1 cellular context compared by ENCODE assay signal in genomic region chr7:151091431-151091830, GRCh38.
TF ChIP-seq lines count a peak whose summit lies in the region.

No MANE protein-coding gene starts in this region.

TF ChIP-seq in K562, 482 proteins besides CTCF, POLR2A, EP300 and RAD21 (continued from another document and continues in another):
- TF ChIP-seq AFF1 (IDR thresholded peaks at IDR 0.05; ENCODE audit: low read depth in 1 of 2, partially characterized antibody in 2 of 2), result no peak
- TF ChIP-seq HIVEP1 (CRISPR knock-in tag; IDR thresholded peaks at IDR 0.05), result no peak
- no peak for TF ChIP-seq RB1 (IDR thresholded peaks at IDR 0.05; ENCODE audit: low read depth)
- TF ChIP-seq ZNF143 (CRISPR knock-in tag; IDR thresholded peaks at IDR 0.05), result no peak; the same call in 1 of the 2 replicates
- TF ChIP-seq, protein P1, sequence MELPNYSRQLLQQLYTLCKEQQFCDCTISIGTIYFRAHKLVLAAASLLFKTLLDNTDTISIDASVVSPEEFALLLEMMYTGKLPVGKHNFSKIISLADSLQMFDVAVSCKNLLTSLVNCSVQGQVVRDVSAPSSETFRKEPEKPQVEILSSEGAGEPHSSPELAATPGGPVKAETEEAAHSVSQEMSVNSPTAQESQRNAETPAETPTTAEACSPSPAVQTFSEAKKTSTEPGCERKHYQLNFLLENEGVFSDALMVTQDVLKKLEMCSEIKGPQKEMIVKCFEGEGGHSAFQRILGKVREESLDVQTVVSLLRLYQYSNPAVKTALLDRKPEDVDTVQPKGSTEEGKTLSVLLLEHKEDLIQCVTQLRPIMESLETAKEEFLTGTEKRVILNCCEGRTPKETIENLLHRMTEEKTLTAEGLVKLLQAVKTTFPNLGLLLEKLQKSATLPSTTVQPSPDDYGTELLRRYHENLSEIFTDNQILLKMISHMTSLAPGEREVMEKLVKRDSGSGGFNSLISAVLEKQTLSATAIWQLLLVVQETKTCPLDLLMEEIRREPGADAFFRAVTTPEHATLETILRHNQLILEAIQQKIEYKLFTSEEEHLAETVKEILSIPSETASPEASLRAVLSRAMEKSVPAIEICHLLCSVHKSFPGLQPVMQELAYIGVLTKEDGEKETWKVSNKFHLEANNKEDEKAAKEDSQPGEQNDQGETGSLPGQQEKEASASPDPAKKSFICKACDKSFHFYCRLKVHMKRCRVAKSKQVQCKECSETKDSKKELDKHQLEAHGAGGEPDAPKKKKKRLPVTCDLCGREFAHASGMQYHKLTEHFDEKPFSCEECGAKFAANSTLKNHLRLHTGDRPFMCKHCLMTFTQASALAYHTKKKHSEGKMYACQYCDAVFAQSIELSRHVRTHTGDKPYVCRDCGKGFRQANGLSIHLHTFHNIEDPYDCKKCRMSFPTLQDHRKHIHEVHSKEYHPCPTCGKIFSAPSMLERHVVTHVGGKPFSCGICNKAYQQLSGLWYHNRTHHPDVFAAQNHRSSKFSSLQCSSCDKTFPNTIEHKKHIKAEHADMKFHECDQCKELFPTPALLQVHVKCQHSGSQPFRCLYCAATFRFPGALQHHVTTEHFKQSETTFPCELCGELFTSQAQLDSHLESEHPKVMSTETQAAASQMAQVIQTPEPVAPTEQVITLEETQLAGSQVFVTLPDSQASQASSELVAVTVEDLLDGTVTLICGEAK (IDR thresholded peaks at IDR 0.05), result peak; percentile 49
- TF ChIP-seq, protein P1 (CRISPR knock-in tag; IDR thresholded peaks at IDR 0.05), result no peak
- TF ChIP-seq RUNX1 (IDR thresholded peaks at IDR 0.05; ENCODE audit: low read depth), result no peak
- TF ChIP-seq OTX1 (CRISPR knock-in tag; IDR thresholded peaks at IDR 0.05), result no peak
- no peak for TF ChIP-seq ZNF263 (CRISPR knock-in tag; IDR thresholded peaks at IDR 0.05; ENCODE audit: borderline replicate concordance)
- TF ChIP-seq ZC3H4 (CRISPR knock-in tag; IDR thresholded peaks at IDR 0.05; ENCODE audit: borderline replicate concordance), result no peak
- TF ChIP-seq ETV5 (CRISPR knock-in tag; IDR thresholded peaks at IDR 0.05; ENCODE audit: low read depth), result peak; percentile 84
- TF ChIP-seq POLR3G (IDR thresholded peaks at IDR 0.05; ENCODE audit: extremely low read depth, insufficient read length, insufficient replicate concordance), result no peak
- TF ChIP-seq MAFG (tag; conservative IDR thresholded peaks at IDR 0.05), result no peak
- no peak for TF ChIP-seq NR1H2 (CRISPR knock-in tag; IDR thresholded peaks at IDR 0.05)
- TF ChIP-seq, protein P2, sequence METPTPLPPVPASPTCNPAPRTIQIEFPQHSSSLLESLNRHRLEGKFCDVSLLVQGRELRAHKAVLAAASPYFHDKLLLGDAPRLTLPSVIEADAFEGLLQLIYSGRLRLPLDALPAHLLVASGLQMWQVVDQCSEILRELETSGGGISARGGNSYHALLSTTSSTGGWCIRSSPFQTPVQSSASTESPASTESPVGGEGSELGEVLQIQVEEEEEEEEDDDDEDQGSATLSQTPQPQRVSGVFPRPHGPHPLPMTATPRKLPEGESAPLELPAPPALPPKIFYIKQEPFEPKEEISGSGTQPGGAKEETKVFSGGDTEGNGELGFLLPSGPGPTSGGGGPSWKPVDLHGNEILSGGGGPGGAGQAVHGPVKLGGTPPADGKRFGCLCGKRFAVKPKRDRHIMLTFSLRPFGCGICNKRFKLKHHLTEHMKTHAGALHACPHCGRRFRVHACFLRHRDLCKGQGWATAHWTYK (CRISPR knock-in tag; IDR thresholded peaks at IDR 0.05), result no peak
- TF ChIP-seq, protein P3, sequence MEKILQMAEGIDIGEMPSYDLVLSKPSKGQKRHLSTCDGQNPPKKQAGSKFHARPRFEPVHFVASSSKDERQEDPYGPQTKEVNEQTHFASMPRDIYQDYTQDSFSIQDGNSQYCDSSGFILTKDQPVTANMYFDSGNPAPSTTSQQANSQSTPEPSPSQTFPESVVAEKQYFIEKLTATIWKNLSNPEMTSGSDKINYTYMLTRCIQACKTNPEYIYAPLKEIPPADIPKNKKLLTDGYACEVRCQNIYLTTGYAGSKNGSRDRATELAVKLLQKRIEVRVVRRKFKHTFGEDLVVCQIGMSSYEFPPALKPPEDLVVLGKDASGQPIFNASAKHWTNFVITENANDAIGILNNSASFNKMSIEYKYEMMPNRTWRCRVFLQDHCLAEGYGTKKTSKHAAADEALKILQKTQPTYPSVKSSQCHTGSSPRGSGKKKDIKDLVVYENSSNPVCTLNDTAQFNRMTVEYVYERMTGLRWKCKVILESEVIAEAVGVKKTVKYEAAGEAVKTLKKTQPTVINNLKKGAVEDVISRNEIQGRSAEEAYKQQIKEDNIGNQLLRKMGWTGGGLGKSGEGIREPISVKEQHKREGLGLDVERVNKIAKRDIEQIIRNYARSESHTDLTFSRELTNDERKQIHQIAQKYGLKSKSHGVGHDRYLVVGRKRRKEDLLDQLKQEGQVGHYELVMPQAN (IDR thresholded peaks at IDR 0.05; ENCODE audit: borderline replicate concordance), result no peak
- no peak for TF ChIP-seq RBM39 (optimal IDR thresholded peaks at IDR 0.05; ENCODE audit: low read depth, low read length)
- TF ChIP-seq RCOR1 (IDR thresholded peaks at IDR 0.05; ENCODE audit: borderline replicate concordance in 1 of 2, low read depth in 2 of 2, low read length in 2 of 2), result peak; percentile 52 to 74; a peak in 3 of 4 replicates
- no peak for TF ChIP-seq KLF1 (tag; IDR thresholded peaks at IDR 0.05)
- TF ChIP-seq ZNF644 (tag; IDR thresholded peaks at IDR 0.05; ENCODE audit: low read depth), result no peak
- no peak for TF ChIP-seq CBX1 (IDR thresholded peaks at IDR 0.05; ENCODE audit: low read depth)
- no peak for TF ChIP-seq ZNF134 (CRISPR knock-in tag; conservative IDR thresholded peaks at IDR 0.05)
- TF ChIP-seq ZNF354B (CRISPR knock-in tag; IDR thresholded peaks at IDR 0.05), result no peak
- TF ChIP-seq FOS (IDR thresholded peaks at IDR 0.05; ENCODE audit: extremely low read depth, insufficient read length), result no peak
- TF ChIP-seq FOXO4 (CRISPR knock-in tag; IDR thresholded peaks at IDR 0.05), result no peak
- no peak for TF ChIP-seq POLR3A (IDR thresholded peaks at IDR 0.05; ENCODE audit: borderline replicate concordance, extremely low read depth, insufficient read depth, insufficient read length)
- TF ChIP-seq, protein P4, sequence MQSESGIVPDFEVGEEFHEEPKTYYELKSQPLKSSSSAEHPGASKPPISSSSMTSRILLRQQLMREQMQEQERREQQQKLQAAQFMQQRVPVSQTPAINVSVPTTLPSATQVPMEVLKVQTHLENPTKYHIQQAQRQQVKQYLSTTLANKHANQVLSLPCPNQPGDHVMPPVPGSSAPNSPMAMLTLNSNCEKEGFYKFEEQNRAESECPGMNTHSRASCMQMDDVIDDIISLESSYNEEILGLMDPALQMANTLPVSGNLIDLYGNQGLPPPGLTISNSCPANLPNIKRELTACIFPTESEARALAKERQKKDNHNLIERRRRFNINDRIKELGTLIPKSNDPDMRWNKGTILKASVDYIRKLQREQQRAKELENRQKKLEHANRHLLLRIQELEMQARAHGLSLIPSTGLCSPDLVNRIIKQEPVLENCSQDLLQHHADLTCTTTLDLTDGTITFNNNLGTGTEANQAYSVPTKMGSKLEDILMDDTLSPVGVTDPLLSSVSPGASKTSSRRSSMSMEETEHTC (IDR thresholded peaks at IDR 0.05), result no peak
- TF ChIP-seq NCOA2 (IDR thresholded peaks at IDR 0.05; ENCODE audit: partially characterized antibody in 2 of 2), result no peak
- TF ChIP-seq, protein P5, sequence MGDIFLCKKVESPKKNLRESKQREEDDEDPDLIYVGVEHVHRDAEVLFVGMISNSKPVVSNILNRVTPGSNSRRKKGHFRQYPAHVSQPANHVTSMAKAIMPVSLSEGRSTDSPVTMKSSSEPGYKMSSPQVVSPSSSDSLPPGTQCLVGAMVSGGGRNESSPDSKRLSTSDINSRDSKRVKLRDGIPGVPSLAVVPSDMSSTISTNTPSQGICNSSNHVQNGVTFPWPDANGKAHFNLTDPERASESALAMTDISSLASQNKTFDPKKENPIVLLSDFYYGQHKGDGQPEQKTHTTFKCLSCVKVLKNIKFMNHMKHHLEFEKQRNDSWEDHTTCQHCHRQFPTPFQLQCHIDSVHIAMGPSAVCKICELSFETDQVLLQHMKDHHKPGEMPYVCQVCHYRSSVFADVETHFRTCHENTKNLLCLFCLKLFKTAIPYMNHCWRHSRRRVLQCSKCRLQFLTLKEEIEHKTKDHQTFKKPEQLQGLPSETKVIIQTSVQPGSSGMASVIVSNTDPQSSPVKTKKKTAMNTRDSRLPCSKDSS (IDR thresholded peaks at IDR 0.05; ENCODE audit: low read depth, partially characterized antibody), result no peak
- no peak for TF ChIP-seq CBX3 (IDR thresholded peaks at IDR 0.05; ENCODE audit: borderline replicate concordance in 1 of 2, low read length in 2 of 2)
- peak; percentile 45; the same call in 1 of the 2 replicates for TF ChIP-seq ZBTB7A (IDR thresholded peaks at IDR 0.05; ENCODE audit: borderline replicate concordance, control insufficient read depth, low read depth, low read length)
- TF ChIP-seq ESRRA (IDR thresholded peaks at IDR 0.05; ENCODE audit: borderline replicate concordance, low read depth), result no peak
- TF ChIP-seq ZNF766 (CRISPR knock-in tag; conservative IDR thresholded peaks at IDR 0.05), result peak; percentile 84
- TF ChIP-seq ASH1L (IDR thresholded peaks at IDR 0.05; ENCODE audit: borderline replicate concordance, low read depth, partially characterized antibody), result no peak
- no peak for TF ChIP-seq ZNF507 (tag; conservative IDR thresholded peaks at IDR 0.05)
- TF ChIP-seq IFI16 (CRISPR knock-in tag; IDR thresholded peaks at IDR 0.05), result no peak
- TF ChIP-seq ZNF197 (CRISPR knock-in tag; IDR thresholded peaks at IDR 0.05; ENCODE audit: low read depth), result no peak
- TF ChIP-seq KAT2B (IDR thresholded peaks at IDR 0.05; ENCODE audit: low read depth, low read length), result no peak
- no peak for TF ChIP-seq RBM25 (IDR thresholded peaks at IDR 0.05; ENCODE audit: low read depth, low read length, severe bottlenecking)
- TF ChIP-seq HNRNPUL1 (IDR thresholded peaks at IDR 0.05; ENCODE audit: low read length), result no peak
- TF ChIP-seq ZSCAN32 (CRISPR knock-in tag; IDR thresholded peaks at IDR 0.05), result no peak
- no peak for TF ChIP-seq GATAD2B (IDR thresholded peaks at IDR 0.05; ENCODE audit: borderline replicate concordance)
- TF ChIP-seq SLC30A9 (CRISPR knock-in tag; IDR thresholded peaks at IDR 0.05), result no peak
- no peak for TF ChIP-seq MXD1 (CRISPR knock-in tag; IDR thresholded peaks at IDR 0.05; ENCODE audit: borderline replicate concordance, poor library complexity, severe bottlenecking)
